ENCODE assay signal across 10 cellular contexts in genomic region chr7:74183142-74183541, GRCh38. TPM values are rescaled to one million over a fixed set of nuclear protein-coding genes. Genes with fewer than 3 reads are reported as not detected.
DNase-seq lines count a peak whose midpoint lies in the region; ATAC-seq and TF ChIP-seq lines count a peak whose summit lies in the region.
"Had no signal": no experiment of that assay in that cellular context is flagged by ENCODE, and none has a peak within 500 bp of the region (broad histone marks: within the 10 kb centered on the region; RNA-seq: fewer than 3 reads in every experiment).

No MANE protein-coding gene starts in this region.

- TF ChIP-seq CTCF in Calu3 (IDR thresholded peaks at IDR 0.05; ENCODE audit: unreplicated experiment) (no peak), PC-9 (conservative IDR thresholded peaks at IDR 0.05) (no peak), parathyroid adenoma (IDR thresholded peaks at IDR 0.05) (no peak)

- no peak overlapping the region for H3K9ac ChIP-seq in parathyroid adenoma

- H3K9me3 ChIP-seq in PC-9 (ENCODE audit: insufficient read depth, low read depth), result no peaks in the 10 kb centered on the region
- H3K9me3 ChIP-seq in parathyroid adenoma (ENCODE audit: control insufficient read depth, low read length), result no peaks in the 10 kb centered on the region
- H3K9me3 ChIP-seq: heart left ventricle had no signal

- H3F3A ChIP-seq in PC-9 (ENCODE audit: insufficient read depth, low read depth), result peaks cover 56% of the 10 kb centered on the region; the same call in 1 of the 2 replicates

- no peaks in the 10 kb centered on the region for H3K9me2 ChIP-seq in PC-9 (ENCODE audit: insufficient read depth)

- BruUV-seq in Calu3 (replicated peaks; lab: Mats Ljungman, UMichigan) (no TSS peak), PC-9 (replicated peaks; lab: Mats Ljungman, UMichigan) (no TSS peak)

- intact Hi-C loops in Calu3 (cut with micrococcal nuclease; ENCODE audit: unreplicated experiment) (loop anchor here (5.0 kb wide), 1 partner anchor 116 kb away; no protein-coding TSS in a partner anchor), PC-9 (cut with micrococcal nuclease; ENCODE audit: unreplicated experiment) (loop anchor here (5.0 kb wide), 1 partner anchor 116 kb away; no protein-coding TSS in a partner anchor)

- peaks cover 59% of the 10 kb centered on the region for H3K36me3 ChIP-seq in PC-9 (ENCODE audit: low read depth)
- H3K36me3 ChIP-seq in parathyroid adenoma (ENCODE audit: control insufficient read depth, insufficient read depth, low read length), result no peaks in the 10 kb centered on the region

- H3K36me3 Mint-ChIP-seq in Calu3 (ENCODE audit: insufficient read depth, unreplicated experiment), result peaks cover 21% of the 10 kb centered on the region
- peaks cover 63% of the 10 kb centered on the region for H3K36me3 Mint-ChIP-seq in effector memory CD8-positive, alpha-beta T cell (ENCODE audit: insufficient read depth)

- H3K4me1 ChIP-seq in PC-9 (replicated peaks; ENCODE audit: insufficient read depth) (peaks cover 35% of the 10 kb centered on the region), parathyroid adenoma (peaks cover 52% of the 10 kb centered on the region)

- H3K4me3 ChIP-seq in PC-9 (no peak overlapping the region), parathyroid adenoma (ENCODE audit: low read depth, low read length) (no peak overlapping the region)
- H3K4me3 ChIP-seq: heart left ventricle had no signal

- no peaks in the 10 kb centered on the region for H3K9me3 Mint-ChIP-seq in Calu3 (ENCODE audit: low read depth, unreplicated experiment)
- no peaks in the 10 kb centered on the region for H3K9me3 Mint-ChIP-seq in effector memory CD8-positive, alpha-beta T cell

- CTCF ChIA-PET in Calu3 (lab: Charles Lee) (interaction anchor here (0.6 to 1.2 kb wide), 8 partner anchors 8 to 131 kb away, joined by 3 to 7 read pairs (median 3); partner anchors contain the start of gene EIF4H), PC-9 (lab: Charles Lee) (interaction anchor here (0.8 to 1.2 kb wide), 4 partner anchors 8 to 104 kb away, joined by 3 to 5 read pairs (median 4); no protein-coding TSS in a partner anchor)

- no peaks in the 10 kb centered on the region for H3K27me3 Mint-ChIP-seq in Calu3 (ENCODE audit: unreplicated experiment)
- H3K27me3 Mint-ChIP-seq in effector memory CD8-positive, alpha-beta T cell, result no peaks in the 10 kb centered on the region

- H3K4me1 Mint-ChIP-seq in Calu3 (ENCODE audit: low read depth, unreplicated experiment), result peaks cover 22% of the 10 kb centered on the region
- H3K4me1 Mint-ChIP-seq in effector memory CD8-positive, alpha-beta T cell (ENCODE audit: low read depth in 2 of 2), result peaks cover 63 to 80% of the 10 kb centered on the region in 2 donors

- H3K4me2 ChIP-seq in PC-9 (0 out of 2 replicates have a peak overlapping the region, but pooled peaks have one; percentile 11), parathyroid adenoma (ENCODE audit: low read length) (peak overlapping the region; percentile 20)

- H3K4me3 Mint-ChIP-seq in Calu3 (ENCODE audit: low read depth, unreplicated experiment), result no peak overlapping the region
- H3K4me3 Mint-ChIP-seq in effector memory CD8-positive, alpha-beta T cell, result peak overlapping the region; percentile 19 to 44

- no peak for DNase-seq in Calu3
- no peak for DNase-seq in PC-9
- no peak for DNase-seq in effector memory CD8-positive, alpha-beta T cell
- no peak for DNase-seq in AG08395 (ENCODE audit: low spot score)
- DNase-seq: GOT3; heart left ventricle; stimulated activated naive CD4-positive, alpha-beta T cell treated with Interleukin-2 at 50 U/mL for 16 hours had no signal

- H2AFZ ChIP-seq in PC-9, result no peak overlapping the region
- no peak overlapping the region for H2AFZ ChIP-seq in parathyroid adenoma

- H3K79me2 ChIP-seq in PC-9 (ENCODE audit: low read depth) (peaks cover 100% of the 10 kb centered on the region), parathyroid adenoma (peaks cover 88% of the 10 kb centered on the region)

- no peaks in the 10 kb centered on the region for H3K27me3 ChIP-seq in PC-9 (ENCODE audit: insufficient read depth, low read depth)
- H3K27me3 ChIP-seq in parathyroid adenoma (ENCODE audit: control insufficient read depth, insufficient read depth, low read length), result no peaks in the 10 kb centered on the region
- H3K27me3 ChIP-seq: heart left ventricle had no signal

- no peak for ATAC-seq in effector memory CD8-positive, alpha-beta T cell (replicated peaks)
- no peak for ATAC-seq in GM18858 (IDR thresholded peaks at IDR 0.05; ENCODE audit: unreplicated experiment)
- ATAC-seq in HG02571 (IDR thresholded peaks at IDR 0.05; ENCODE audit: unreplicated experiment), result no peak

- H4K20me1 ChIP-seq in PC-9 (ENCODE audit: insufficient read depth), result peaks cover 100% of the 10 kb centered on the region

- H3K27ac ChIP-seq in PC-9, result peak overlapping the region; percentile 30; the same call in 1 of the 2 replicates
- H3K27ac ChIP-seq in parathyroid adenoma, result no peak overlapping the region

- POLR2A ChIA-PET in PC-9 (lab: Charles Lee; ENCODE audit: unreplicated experiment), result interaction anchor here (0.6 kb wide), 2 partner anchors 17 to 383 kb away, joined by 5 to 6 read pairs; no protein-coding TSS in a partner anchor

- H3K27ac Mint-ChIP-seq in Calu3 (ENCODE audit: unreplicated experiment), result peak overlapping the region; percentile 56
- peak overlapping the region; percentile 52 to 67 for H3K27ac Mint-ChIP-seq in effector memory CD8-positive, alpha-beta T cell

RNA-seq across cellular contexts. Expression of gene EIF4H, which starts 9.0 kb away (rescaled TPM):
- total RNA-seq in Calu3 (2022) (191 and 196 TPM in 2 replicates), PC-9 (2021) (315 and 459 TPM in 2 replicates)

RNA-seq across cellular contexts. Expression of gene LAT2, which starts 26.7 kb away (rescaled TPM):
- total RNA-seq in Calu3 (2022), result 0.90 and 0.95 TPM in 2 replicates
- 1.8 and 3.5 TPM in 2 replicates for total RNA-seq in PC-9 (2021)
